ENCODE assay signal across 19 cellular contexts in genomic region chr19:47027586-47028371, GRCh38. TPM values are rescaled to one million over a fixed set of nuclear protein-coding genes. Genes with fewer than 3 reads are reported as not detected.
DNase-seq lines count a peak whose midpoint lies in the region; ATAC-seq, FAIRE-seq and TF ChIP-seq lines count a peak whose summit lies in the region.
"Had no signal": no experiment of that assay in that cellular context is flagged by ENCODE, and none has a peak within 500 bp of the region (broad histone marks: within the 10 kb centered on the region; RNA-seq: fewer than 3 reads in every experiment).

No MANE protein-coding gene starts in this region.

- H2BK12ac ChIP-seq in H9 (ENCODE audit: insufficient read length, low read depth, low read length): no peak overlapping the region

- CTCF ChIA-PET in A673 (lab: Charles Lee): interaction anchor here (0.6 kb wide), 3 partner anchors 36 to 217 kb away, joined by 3 to 7 read pairs (median 4); no protein-coding TSS in a partner anchor
- CTCF ChIA-PET in K562 (lab: Yijun Ruan, JAX; ENCODE audit: low intra/inter-chr PET ratio): no interaction called here

- peak overlapping the region; percentile 10 to 43; a peak in 1 of 5 replicates for H3K4me3 Mint-ChIP-seq in H9

- in situ Hi-C loops in K562 (cut with MboI): no loop called here

- H3K4me2 ChIP-seq in H9 (ENCODE audit: insufficient read depth, insufficient read length, low read length) (no peak overlapping the region), K562 (ENCODE audit: insufficient read depth, low read length) (no peak overlapping the region)

- H3K79me2 ChIP-seq in H9 (ENCODE audit: insufficient read depth, low read length): no peaks in the 10 kb centered on the region
- H3K79me2 ChIP-seq in K562 (ENCODE audit: control insufficient read depth, insufficient read depth, low read length): no peaks in the 10 kb centered on the region

- H2BK20ac ChIP-seq in H9 (ENCODE audit: low read depth, low read length, poor library complexity, severe bottlenecking): no peak overlapping the region

- TF ChIP-seq CTCF in A673 (conservative IDR thresholded peaks at IDR 0.05; ENCODE audit: low read depth, low read length) (no peak), H9 (conservative IDR thresholded peaks at IDR 0.05) (no peak), K562 (IDR thresholded peaks at IDR 0.05 in 2 of 3, conservative IDR thresholded peaks at IDR 0.05 in 1 of 3; ENCODE audit: insufficient read depth in 2 of 3, low read depth in 1 of 3, low read length in 3 of 3) (no peak), kidney (IDR thresholded peaks at IDR 0.05; ENCODE audit: borderline replicate concordance, extremely low read depth, insufficient read depth) (no peak), dorsolateral prefrontal cortex (IDR thresholded peaks at IDR 0.05 in 54 of 56, conservative IDR thresholded peaks at IDR 0.05 in 2 of 56; ENCODE audit: low read depth in 1 of 56, partially characterized antibody in 56 of 56) (no peak)

- H3K4me1 Mint-ChIP-seq in H9: peaks cover 18 to 30% of the 10 kb centered on the region in 2 experiments

- POLR2A ChIA-PET in A673 (lab: Charles Lee; ENCODE audit: low non-redundant PET): interaction anchor here (0.6 kb wide), 1 partner anchor 218 kb away, joined by 7 read pairs; no protein-coding TSS in a partner anchor
- POLR2A ChIA-PET in K562 (lab: Yijun Ruan, JAX): no interaction called here

- no peak overlapping the region for H3K23ac ChIP-seq in H9 (ENCODE audit: insufficient read length, low read depth, low read length)

- H2BK120ac ChIP-seq in H9 (ENCODE audit: low read depth, low read length, poor library complexity, severe bottlenecking): no peak overlapping the region

- H3K9me3 Mint-ChIP-seq in H9: no peaks in the 10 kb centered on the region

- intact Hi-C loops in A673 (cut with micrococcal nuclease; ENCODE audit: unreplicated experiment) (loop anchor here (5.0 kb wide), 1 partner anchor 215 kb away; no protein-coding TSS in a partner anchor), K562 (cut with micrococcal nuclease) (no loop called here), kidney (cut with DNase I) (no loop called here), dorsolateral prefrontal cortex (cut with DNase I) (no loop called here)

- H3K14ac ChIP-seq in H9 (ENCODE audit: insufficient read depth, low read length): no peak overlapping the region

- H3K9ac ChIP-seq in H9 (ENCODE audit: extremely low read depth, insufficient read length, low read length) (no peak overlapping the region), K562 (ENCODE audit: insufficient read depth in 1 of 2, low read depth in 2 of 2, low read length in 2 of 2) (peak overlapping the region in 1 of 2 experiments; percentile 59; a peak in 1 of 4 replicates), kidney (ENCODE audit: low read length in 2 of 2) (no peak overlapping the region)

- H2BK5ac ChIP-seq in H9 (ENCODE audit: insufficient read length, low read length): no peak overlapping the region

- no peak for TF ChIP-seq EP300 in K562 (IDR thresholded peaks at IDR 0.05; ENCODE audit: low read length)

- H3T11ph ChIP-seq in H9 (ENCODE audit: low read length): no peak overlapping the region

- H3K23me2 ChIP-seq in H9 (ENCODE audit: insufficient read length, low read depth, low read length, poor library complexity, severe bottlenecking): peaks cover 9% of the 10 kb centered on the region

- H3K18ac ChIP-seq in H9 (ENCODE audit: insufficient read length, low read depth, low read length): no peak overlapping the region

- H3K56ac ChIP-seq in H9 (ENCODE audit: insufficient read length, low read depth, low read length): no peak overlapping the region

- no peak overlapping the region for H3K27ac Mint-ChIP-seq in H9

- no peak overlapping the region for H2AK5ac ChIP-seq in H9 (ENCODE audit: insufficient read length, low read length)

- WGBS in H9 (ENCODE audit: extremely low coverage, insufficient read length, low lambda C conversion rate): no CpG with 5 or more reads among the region's 20 CpGs
- 5% methylated on average over 16 of the region's 20 CpGs for WGBS in K562 (ENCODE audit: insufficient coverage, low coverage, missing lambda C conversion rate)

- BruUV-seq in A673 (replicated peaks; lab: Mats Ljungman, UMichigan): no TSS peak
- BruUV-seq in K562 (replicated peaks; lab: Mats Ljungman, UMichigan): no TSS peak

- H4K91ac ChIP-seq in H9 (ENCODE audit: insufficient read length, low read depth, low read length): no peak overlapping the region

- ATAC-seq in K562 (no peak), GM19397 (IDR thresholded peaks at IDR 0.05; ENCODE audit: unreplicated experiment) (no peak)
- ATAC-seq: Right ventricle myocardium inferior had no signal

- H3K4me1 ChIP-seq in A673 (ENCODE audit: insufficient read depth, low read length, poor library complexity, severe bottlenecking) (peaks cover 19% of the 10 kb centered on the region), H9 (ENCODE audit: insufficient read depth, low read length) (peaks cover 2% of the 10 kb centered on the region; the same call in 1 of the 2 replicates), K562 (replicated peaks in 1 of 2; ENCODE audit: control insufficient read depth in 2 of 2, insufficient read depth in 2 of 2, low read length in 2 of 2) (peaks cover 0 to 18% of the 10 kb centered on the region in 2 experiments; a peak in 3 of 5 replicates), kidney (ENCODE audit: control insufficient read depth in 1 of 2, insufficient read depth in 1 of 2, low read depth in 1 of 2, low read length in 2 of 2) (no peaks in the 10 kb centered on the region)
- H3K4me1 ChIP-seq: Peyer's patch had no signal

- no peak overlapping the region for H2AFZ ChIP-seq in H9 (ENCODE audit: low read length)
- H2AFZ ChIP-seq in K562 (ENCODE audit: low read depth, low read length): no peak overlapping the region

- TF ChIP-seq RAD21 in K562 (CRISPR knock-in tag; conservative IDR thresholded peaks at IDR 0.05 in 1 of 2, IDR thresholded peaks at IDR 0.05 in 1 of 2): no peak

- H3K36me3 Mint-ChIP-seq in H9 (ENCODE audit: insufficient read depth in 1 of 3, low read depth in 3 of 3): peaks cover 0 to 6% (median 4%) of the 10 kb centered on the region in 3 experiments; a peak in 3 of 7 replicates

- no peak overlapping the region for H4K8ac ChIP-seq in H9 (replicated peaks; ENCODE audit: insufficient read length, low read depth, low read length)

- DNase-seq in A673 (ENCODE audit: low spot score) (no peak), H9 (no peak), K562 (ENCODE audit: extremely low read depth in 1 of 4, low spot score in 3 of 4) (no peak), kidney (peak; percentile 29), dorsolateral prefrontal cortex (no peak), MG63 (no peak)
- DNase-seq in stimulated activated CD4-positive, alpha-beta T cell treated with anti-CD3 and anti-CD28 coated beads, Interleukin-2, amount 100 ng/mL, for 48 hours: no peak
- DNase-seq: NCI-H1436, NCI-H2029, NCI-H2171 treated with DMSO at 0.1 percent for 48 hours, NCI-H446 treated with DMSO at 0.1 percent for 48 hours, NCI-H774, Peyer's patch had no signal

- FAIRE-seq in K562 (lab: Jason Lieb, UNC) (peak; percentile 74), kidney (lab: Jason Lieb, UNC) (no peak)
- FAIRE-seq: H54 had no signal

- H4K20me1 ChIP-seq in H9 (ENCODE audit: control insufficient read depth, insufficient read depth, insufficient read length): no peaks in the 10 kb centered on the region
- H4K20me1 ChIP-seq in K562 (replicated peaks; ENCODE audit: control insufficient read depth, insufficient read depth, low read length): 0 out of 2 replicates have a peak, but pooled peaks cover 4% of the 10 kb centered on the region

- H3K36me3 ChIP-seq in A673 (ENCODE audit: insufficient read depth, low read length, poor library complexity, severe bottlenecking) (no peaks in the 10 kb centered on the region), K562 (ENCODE audit: control insufficient read depth, insufficient read depth, low read length) (no peaks in the 10 kb centered on the region), kidney (ENCODE audit: control insufficient read depth in 1 of 2, insufficient read depth in 2 of 2, low read length in 2 of 2) (no peaks in the 10 kb centered on the region), MG63 (no peaks in the 10 kb centered on the region)
- H3K36me3 ChIP-seq: Peyer's patch had no signal

- peaks cover 82% of the 10 kb centered on the region for H3K27me3 Mint-ChIP-seq in H9 (ENCODE audit: low read depth)

- peak overlapping the region; percentile 8 for H3K4me3 ChIP-seq in A673 (ENCODE audit: low read depth, low read length, poor library complexity, severe bottlenecking)
- no peak overlapping the region for H3K4me3 ChIP-seq in K562
- H3K4me3 ChIP-seq in kidney (ENCODE audit: low read length in 2 of 2): no peak overlapping the region
- H3K4me3 ChIP-seq in dorsolateral prefrontal cortex: no peak overlapping the region
- H3K4me3 ChIP-seq in MG63: no peak overlapping the region
- H3K4me3 ChIP-seq: Peyer's patch had no signal

- no peak for TF ChIP-seq POLR2A in K562 (conservative IDR thresholded peaks at IDR 0.05)

- no peaks in the 10 kb centered on the region for H3K79me1 ChIP-seq in H9 (ENCODE audit: insufficient read depth, low read depth, low read length, poor library complexity, severe bottlenecking)

- no peaks in the 10 kb centered on the region for H3K9me1 ChIP-seq in K562 (ENCODE audit: control insufficient read depth, insufficient read depth, low read length)

- H3K9me3 ChIP-seq in A673 (ENCODE audit: low read depth, low read length, poor library complexity, severe bottlenecking) (no peaks in the 10 kb centered on the region), H9 (ENCODE audit: control insufficient read depth, low read depth, low read length) (no peaks in the 10 kb centered on the region), K562 (replicated peaks; ENCODE audit: control insufficient read depth, insufficient read depth, low read depth, low read length) (no peaks in the 10 kb centered on the region), kidney (ENCODE audit: control insufficient read depth in 1 of 2, low read length in 2 of 2) (no peaks in the 10 kb centered on the region), MG63 (no peaks in the 10 kb centered on the region)
- H3K9me3 ChIP-seq: Peyer's patch had no signal

- H4K5ac ChIP-seq in H9 (ENCODE audit: insufficient read length, low read depth, low read length): no peak overlapping the region

- no peak overlapping the region for H2BK15ac ChIP-seq in H9 (ENCODE audit: low read depth, low read length)

- no peak overlapping the region for H3K4ac ChIP-seq in H9 (ENCODE audit: low read depth, low read length)

- H3K27ac ChIP-seq in A673 (ENCODE audit: low read depth, low read length, poor library complexity, severe bottlenecking) (no peak overlapping the region), H9 (ENCODE audit: insufficient read length, low read depth, low read length) (no peak overlapping the region), K562 (ENCODE audit: extremely low read depth, low read depth, low read length) (no peak overlapping the region), kidney (ENCODE audit: low read depth in 2 of 2, low read length in 2 of 2) (no peak overlapping the region), dorsolateral prefrontal cortex (no peak overlapping the region)
- H3K27ac ChIP-seq: C4-2B, Peyer's patch had no signal

- peaks cover 9% of the 10 kb centered on the region for H3K27me3 ChIP-seq in A673 (replicated peaks; ENCODE audit: insufficient read depth, low read depth, low read length, poor library complexity)
- H3K27me3 ChIP-seq in H9 (ENCODE audit: insufficient read depth, low read length): peaks cover 11% of the 10 kb centered on the region
- H3K27me3 ChIP-seq in K562 (ENCODE audit: control insufficient read depth in 2 of 2, insufficient read depth in 2 of 2, low read length in 2 of 2): peaks cover 10 to 21% of the 10 kb centered on the region in 2 experiments
- H3K27me3 ChIP-seq in dorsolateral prefrontal cortex: peaks cover 0 to 76% (median 28%) of the 10 kb centered on the region in 45 donors
- H3K27me3 ChIP-seq in MG63: peaks cover 29% of the 10 kb centered on the region

RNA-seq across cellular contexts. Expression of gene NPAS1, which starts 8.1 kb away (rescaled TPM):
- total RNA-seq in A673 (2021) (2.1 and 2.4 TPM in 2 replicates), H9 (2021) (17.8 and 20.0 TPM in 2 replicates), K562 (2014; rRNA removed) (1.2 and 2.0 TPM in 2 replicates), K562 (2014; rRNA removed; fragmentation: Illumina TruSeq; extraction: Trizol) (0.13 and 0.58 TPM in 2 replicates), K562 (2015; rRNA removed; fragmentation: Illumina TruSeq; extraction: Trizol) (2.5 and 2.9 TPM in 2 replicates), K562 (2021) (5.2 and 5.3 TPM in 2 replicates), kidney (0.38 TPM), dorsolateral prefrontal cortex (10 to 100 TPM in 63 of 120 experiments, 1 to 10 TPM in 57; 3.1 to 17.8 (median 10.0) TPM)
- total RNA-seq in K562 (2011; cell fraction: chromatin; rRNA removed; ENCODE audit: low replicate concordance): 1.2 and 8.1 TPM in 2 replicates
- total RNA-seq in K562 (2011; cell fraction: nucleolus; rRNA removed): 4.9 and 6.5 TPM in 2 replicates
- total RNA-seq in K562 (2011; cell fraction: nucleoplasm; rRNA removed): 2.3 and 3.4 TPM in 2 replicates
- polyA plus RNA-seq in K562 (2011; rRNA removed) (1.6 and 2.4 TPM in 2 replicates), K562 (2014; fragmentation: Illumina TruSeq; extraction: Trizol) (1.2 and 3.2 TPM in 2 replicates), K562 (2014; fragmentation: Nextera tagmentation; extraction: Ambion mirVana) (not detected), K562 (2014; rRNA removed) (3.0 and 4.6 TPM in 2 replicates), kidney (ENCODE audit: insufficient read depth, low read depth, low replicate concordance) (1.7 TPM)
- polyA plus RNA-seq in K562 (2011; cell fraction: cytosol; rRNA removed): 3.2 and 9.4 TPM in 2 replicates
- 6.0 and 12.1 TPM in 2 replicates for polyA plus RNA-seq in K562 (2011; cell fraction: nucleus; rRNA removed)
- 6.3 and 16.7 TPM in 2 replicates for polyA plus RNA-seq in K562 (2012)
- polyA minus RNA-seq in K562 (2011; rRNA and poly(A)+ RNA removed): 0.39 and 0.77 TPM in 2 replicates
- polyA minus RNA-seq in K562 (2011; cell fraction: cytosol; rRNA and poly(A)+ RNA removed): 2.5 and 3.5 TPM in 2 replicates
- polyA minus RNA-seq in K562 (2011; cell fraction: nucleus; rRNA and poly(A)+ RNA removed): 2.0 and 2.9 TPM in 2 replicates
- total RNA-seq in MG63 (2014; rRNA removed; shearing (Covaris generic); ENCODE audit: low replicate concordance): 0.33 TPM in 1 of 2 replicates, not detected in the other
- total RNA-seq: Daoy, HT-29, Peyer's patch, Right ventricle myocardium inferior had no signal

RNA-seq across cellular contexts. Expression of gene TMEM160, which starts 20.6 kb away (rescaled TPM):
- total RNA-seq in A673 (2021) (30.1 and 41.8 TPM in 2 replicates), H9 (2021) (65.1 and 66.9 TPM in 2 replicates), K562 (2014; rRNA removed) (95.2 and 166 TPM in 2 replicates), K562 (2014; rRNA removed; fragmentation: Illumina TruSeq; extraction: Trizol) (0.64 and 2.4 TPM in 2 replicates), K562 (2015; rRNA removed; fragmentation: Illumina TruSeq; extraction: Trizol) (2.4 and 4.4 TPM in 2 replicates), K562 (2021) (77.6 and 79.5 TPM in 2 replicates), kidney (34.1 TPM), dorsolateral prefrontal cortex (100 to 1,000 TPM in 7 of 120 experiments, 10 to 100 TPM in 113; 40.1 to 114 (median 78.7) TPM)
- total RNA-seq in K562 (2011; cell fraction: chromatin; rRNA removed; ENCODE audit: low replicate concordance): 1.5 and 6.1 TPM in 2 replicates
- 30.7 and 31.5 TPM in 2 replicates for total RNA-seq in K562 (2011; cell fraction: nucleolus; rRNA removed)
- total RNA-seq in K562 (2011; cell fraction: nucleoplasm; rRNA removed): 10.5 and 11.2 TPM in 2 replicates
- polyA plus RNA-seq in K562 (2011; rRNA removed) (8.7 and 14.0 TPM in 2 replicates), K562 (2014; fragmentation: Illumina TruSeq; extraction: Trizol) (1.4 TPM in 1 of 2 replicates, not detected in the other), K562 (2014; fragmentation: Nextera tagmentation; extraction: Ambion mirVana) (under 1 TPM; 0.10 to 0.25 TPM), K562 (2014; rRNA removed) (85.9 and 90.7 TPM in 2 replicates), kidney (ENCODE audit: insufficient read depth, low read depth, low replicate concordance) (57.9 TPM)
- polyA plus RNA-seq in K562 (2011; cell fraction: cytosol; rRNA removed): 44.0 and 160 TPM in 2 replicates
- polyA plus RNA-seq in K562 (2011; cell fraction: nucleus; rRNA removed): 12.9 and 22.9 TPM in 2 replicates
- 30.2 and 35.3 TPM in 2 replicates for polyA plus RNA-seq in K562 (2012)
- polyA minus RNA-seq in K562 (2011; rRNA and poly(A)+ RNA removed): 0.69 and 0.74 TPM in 2 replicates
- 9.9 and 19.5 TPM in 2 replicates for polyA minus RNA-seq in K562 (2011; cell fraction: cytosol; rRNA and poly(A)+ RNA removed)
- polyA minus RNA-seq in K562 (2011; cell fraction: nucleus; rRNA and poly(A)+ RNA removed): 7.0 and 7.9 TPM in 2 replicates
- total RNA-seq in MG63 (2014; rRNA removed; shearing (Covaris generic); ENCODE audit: low replicate concordance): 81.9 and 94.5 TPM in 2 replicates
